1 cellular context compared by ENCODE assay signal in genomic region chr11:114440121-114440860, GRCh38.
TF ChIP-seq lines count a peak whose summit lies in the region.

No MANE protein-coding gene starts in this region.

TF ChIP-seq in H1, 55 proteins besides CTCF, POLR2A, EP300 and RAD21:
- TF ChIP-seq SAP30 (IDR thresholded peaks at IDR 0.05; ENCODE audit: insufficient read depth, insufficient replicate concordance, low read length) (peak; percentile 9), SRF (IDR thresholded peaks at IDR 0.05; ENCODE audit: low read depth, low read length) (no peak), SIRT6 (IDR thresholded peaks at IDR 0.05; ENCODE audit: low read length) (no peak)
TF ChIP-seq in H1: peak in this region for 1.
